11 cellular contexts compared by ENCODE assay signal in genomic region chr11:120613264-120614226, GRCh38.
DNase-seq lines count a peak whose midpoint lies in the region; ATAC-seq, FAIRE-seq and TF ChIP-seq lines count a peak whose summit lies in the region.
"Had no signal": no experiment of that assay in that cellular context is flagged by ENCODE, and none has a peak within 500 bp of the region (broad histone marks: within the 10 kb centered on the region; RNA-seq: fewer than 3 reads in every experiment).

No MANE protein-coding gene starts in this region.

- peaks cover 0 to 4% (median 4%) of the 10 kb centered on the region in 3 donors for H3K27me3 ChIP-seq in psoas muscle (ENCODE audit: insufficient read depth in 3 of 3, low read length in 2 of 3)
- H3K27me3 ChIP-seq: SJSA1 had no signal

- ATAC-seq in HG02763 (IDR thresholded peaks at IDR 0.05; ENCODE audit: unreplicated experiment) (peak; percentile 45), psoas muscle (no peak)

- no peak for FAIRE-seq in GM19239 (lab: Jason Lieb, UNC)
- FAIRE-seq: H54 had no signal

- no peak overlapping the region for H3K27ac ChIP-seq in psoas muscle
- H3K27ac ChIP-seq: SJSA1 had no signal

- no peaks in the 10 kb centered on the region for H3K4me1 ChIP-seq in psoas muscle
- H3K4me1 ChIP-seq: SJSA1 had no signal

- no peak for TF ChIP-seq CTCF in psoas muscle (IDR thresholded peaks at IDR 0.05)

- no peaks in the 10 kb centered on the region for H3K9me3 ChIP-seq in psoas muscle
- H3K9me3 ChIP-seq: SJSA1 had no signal

- intact Hi-C loops in psoas muscle (cut with DNase I): no loop called here

- WGBS in psoas muscle, 3 donors: 73 to 74% (median 73%) methylated on average over 6 of the region's 6 CpGs

- H3K4me3 ChIP-seq in GM08714 (ENCODE audit: low read length): peak overlapping the region; percentile 25; the same call in 1 of the 2 replicates
- H3K4me3 ChIP-seq in psoas muscle: no peak overlapping the region
- H3K4me3 ChIP-seq: SJSA1 had no signal

- H3K36me3 ChIP-seq in psoas muscle (ENCODE audit: insufficient read depth in 1 of 2, low read depth in 1 of 2): no peaks in the 10 kb centered on the region
- H3K36me3 ChIP-seq: SJSA1 had no signal

- DNase-seq in GM19239 (ENCODE audit: insufficient read length, low spot score) (peak; percentile 50), NCI-H82 treated with DMSO at 0.1 percent for 48 hours (lab: John Stamatoyannopoulos, UW; ENCODE audit: unreplicated experiment) (peak; percentile 40), Kasumi-1 (lab: John Stamatoyannopoulos, UW) (no peak), HK-2 (ENCODE audit: unreplicated experiment) (no peak), psoas muscle (no peak), mucosa of gallbladder (ENCODE audit: low spot score) (no peak)
- DNase-seq: NCI-H1436 treated with DMSO at 0.1 percent for 48 hours had no signal

Comparison
In these comparisons a context has a peak if more than half of its experiments do, and no peak if none do; other contexts are left out.
1. DNase-seq: peak in GM19239 (single experiment) and NCI-H82 treated with DMSO at 0.1 percent for 48 hours (single experiment); none in Kasumi-1 (0 of 2), HK-2 (single experiment), psoas muscle (0 of 2) and mucosa of gallbladder (single experiment).